In genomic region chr2:237612527-237613357, GRCh38 we compare ENCODE assay signal across 24 cellular contexts. TPM values are rescaled to one million over a fixed set of nuclear protein-coding genes. Genes with fewer than 3 reads are reported as not detected.
DNase-seq lines count a peak whose midpoint lies in the region; ATAC-seq and TF ChIP-seq lines count a peak whose summit lies in the region.
"Had no signal": no experiment of that assay in that cellular context is flagged by ENCODE, and none has a peak within 500 bp of the region (broad histone marks: within the 10 kb centered on the region; RNA-seq: fewer than 3 reads in every experiment).

No MANE protein-coding gene starts in this region.

- H3K18ac ChIP-seq in trophoblast cell (ENCODE audit: low read length) = peak overlapping the region; percentile 9

- no peaks in the 10 kb centered on the region for H3K36me3 ChIP-seq in GM23338 (ENCODE audit: insufficient read depth)
- no peaks in the 10 kb centered on the region for H3K36me3 ChIP-seq in NT2/D1 (ENCODE audit: insufficient read depth, insufficient read length, low read length)
- no peaks in the 10 kb centered on the region for H3K36me3 ChIP-seq in trophoblast cell (ENCODE audit: control insufficient read depth in 1 of 2, insufficient read depth in 2 of 2, low read length in 2 of 2)
- H3K36me3 ChIP-seq: MG63 had no signal

- peaks cover 8% of the 10 kb centered on the region; the same call in 1 of the 2 replicates for H3K9me2 ChIP-seq in GM23338 (ENCODE audit: insufficient read depth)

- H3K27me3 ChIP-seq in GM23338 (ENCODE audit: insufficient read depth) (no peaks in the 10 kb centered on the region), NT2/D1 (ENCODE audit: insufficient read depth, insufficient read length) (no peaks in the 10 kb centered on the region), trophoblast cell (ENCODE audit: insufficient read depth, low read length) (no peaks in the 10 kb centered on the region)
- H3K27me3 ChIP-seq: MG63 had no signal

- H3K9me3 ChIP-seq in NT2/D1 (ENCODE audit: insufficient read depth, low read length) (no peaks in the 10 kb centered on the region), trophoblast cell (ENCODE audit: insufficient read depth, low read depth, low read length) (no peaks in the 10 kb centered on the region)
- H3K9me3 ChIP-seq: MG63 had no signal

- H2BK12ac ChIP-seq in trophoblast cell (ENCODE audit: low read length) = peak overlapping the region; percentile 41

- H3K36me3 Mint-ChIP-seq in GM23338 (ENCODE audit: low read depth) (peaks cover 14% of the 10 kb centered on the region), endothelial cell (ENCODE audit: low read depth, unreplicated experiment) (no peaks in the 10 kb centered on the region)
- H3K36me3 Mint-ChIP-seq: CD8-positive, alpha-beta memory T cell had no signal

- H3K23ac ChIP-seq in trophoblast cell (ENCODE audit: low read length) = no peak overlapping the region

- ATAC-seq in GM23338 (no peak), GM18498 (IDR thresholded peaks at IDR 0.05; ENCODE audit: unreplicated experiment) (no peak), HG02588 (IDR thresholded peaks at IDR 0.05; ENCODE audit: unreplicated experiment) (no peak)
- ATAC-seq: HCT116, K562, Right ventricle myocardium inferior had no signal

- DNase-seq in GM23338 (ENCODE audit: low spot score) = no peak
- no peak for DNase-seq in NT2/D1 (ENCODE audit: low read depth, low spot score)
- DNase-seq in endothelial cell (ENCODE audit: low spot score) = no peak
- DNase-seq in trophoblast cell = no peak
- DNase-seq in activated T-cell treated with anti-CD3 and anti-CD28 coated beads, Interleukin-2, amount 50 U/mL, for 48 hours = no peak
- DNase-seq in SIG-M5 treated with dmso at 0.1 percent for 504 hours (lab: John Stamatoyannopoulos, UW; ENCODE audit: unreplicated experiment) = no peak
- DNase-seq: CD8-positive, alpha-beta memory T cell; DMS53; GF-D8; GM23248; MG63; NCI-H1417; NCI-H187; NCI-H446; NCI-H526 treated with DMSO at 0.1 percent for 48 hours; SW 1271 had no signal

- peak overlapping the region; percentile 5 for H3K14ac ChIP-seq in trophoblast cell (ENCODE audit: low read length)

- peaks cover 26% of the 10 kb centered on the region for H3K79me1 ChIP-seq in trophoblast cell (ENCODE audit: low read length)

- H3K9me3 Mint-ChIP-seq in GM23338 (peaks cover 13% of the 10 kb centered on the region), endothelial cell (ENCODE audit: unreplicated experiment) (no peaks in the 10 kb centered on the region)
- H3K9me3 Mint-ChIP-seq: CD8-positive, alpha-beta memory T cell had no signal

- H3K4ac ChIP-seq in trophoblast cell (ENCODE audit: low read depth, low read length) = peak overlapping the region; percentile 10

- peak overlapping the region; percentile 78 for H4K91ac ChIP-seq in trophoblast cell (ENCODE audit: low read depth, low read length)

- H3K4me2 ChIP-seq in GM23338 = 0 out of 2 replicates have a peak overlapping the region, but pooled peaks have one; percentile 7
- no peak overlapping the region for H3K4me2 ChIP-seq in trophoblast cell (ENCODE audit: low read length)

- no peaks in the 10 kb centered on the region for H3K79me2 ChIP-seq in GM23338 (replicated peaks; ENCODE audit: insufficient read depth)
- no peaks in the 10 kb centered on the region for H3K79me2 ChIP-seq in trophoblast cell (ENCODE audit: control insufficient read depth, insufficient read depth, low read length, poor library complexity)

- 0 out of 2 replicates have a peak overlapping the region, but pooled peaks have one; percentile 25 for H2AFZ ChIP-seq in GM23338
- H2AFZ ChIP-seq in trophoblast cell (ENCODE audit: insufficient read depth, low read length, poor library complexity) = no peak overlapping the region
- H2AFZ ChIP-seq: GM23248 had no signal

- H2BK120ac ChIP-seq in trophoblast cell (ENCODE audit: insufficient read depth, low read length, poor library complexity) = peak overlapping the region; percentile 80

- peaks cover 32% of the 10 kb centered on the region for H3K27me3 Mint-ChIP-seq in GM23338 (ENCODE audit: insufficient read depth, low read depth, poor library complexity)
- H3K27me3 Mint-ChIP-seq in endothelial cell (ENCODE audit: unreplicated experiment) = peaks cover 10% of the 10 kb centered on the region

- H3K27ac ChIP-seq in GM23338 (ENCODE audit: low read depth) = peak overlapping the region; percentile 91
- peak overlapping the region; percentile 89 for H3K27ac ChIP-seq in trophoblast cell (ENCODE audit: low read depth, low read length)
- H3K27ac ChIP-seq: C4-2B, GM23248, SK-N-MC had no signal

- peak overlapping the region; percentile 45 for H2BK5ac ChIP-seq in trophoblast cell (ENCODE audit: low read depth, low read length, poor library complexity)

- peak overlapping the region; percentile 59; the same call in 1 of the 2 replicates for H3K27ac Mint-ChIP-seq in GM23338
- peak overlapping the region; percentile 61 for H3K27ac Mint-ChIP-seq in endothelial cell (ENCODE audit: unreplicated experiment)

- no peak overlapping the region for H3K4me3 ChIP-seq in GM23338
- H3K4me3 ChIP-seq in NT2/D1 (ENCODE audit: insufficient read length, low read depth) = no peak overlapping the region
- H3K4me3 ChIP-seq in trophoblast cell (ENCODE audit: low read depth, low read length) = no peak overlapping the region
- H3K4me3 ChIP-seq: GM23248, K562, MG63, SK-N-MC had no signal

- peak overlapping the region; percentile 55 for H4K12ac ChIP-seq in trophoblast cell (ENCODE audit: low read depth, low read length)

- H3K4me1 Mint-ChIP-seq in GM23338 (peaks cover 46% of the 10 kb centered on the region), endothelial cell (ENCODE audit: unreplicated experiment) (peaks cover 42% of the 10 kb centered on the region)

- WGBS in trophoblast cell (ENCODE audit: extremely low coverage, insufficient coverage, insufficient read length) = no CpG with 5 or more reads among the region's 10 CpGs

- peaks cover 35% of the 10 kb centered on the region for H3K4me1 ChIP-seq in GM23338 (ENCODE audit: insufficient read depth)
- peaks cover 19% of the 10 kb centered on the region for H3K4me1 ChIP-seq in NT2/D1 (ENCODE audit: insufficient read depth, insufficient read length)
- H3K4me1 ChIP-seq in trophoblast cell (ENCODE audit: control insufficient read depth in 1 of 2, insufficient read depth in 2 of 2, low read length in 2 of 2) = peaks cover 31 to 36% of the 10 kb centered on the region in 2 experiments

- H3F3A ChIP-seq in GM23338 (replicated peaks; ENCODE audit: low read depth) = peaks cover 8% of the 10 kb centered on the region; the same call in 1 of the 2 replicates

- H3K4me3 Mint-ChIP-seq in GM23338 (no peak overlapping the region), endothelial cell (ENCODE audit: unreplicated experiment) (no peak overlapping the region)
- H3K4me3 Mint-ChIP-seq: CD8-positive, alpha-beta memory T cell had no signal

- no peak overlapping the region for H4K8ac ChIP-seq in trophoblast cell (ENCODE audit: low read depth, low read length)

- no peak for TF ChIP-seq CTCF in GM23338 (conservative IDR thresholded peaks at IDR 0.05; ENCODE audit: low read depth in 2 of 2)
- no peak for TF ChIP-seq CTCF in endothelial cell (IDR thresholded peaks at IDR 0.05; ENCODE audit: unreplicated experiment)

- H4K20me1 ChIP-seq in GM23338 (replicated peaks; ENCODE audit: insufficient read depth) = no peaks in the 10 kb centered on the region

- peak overlapping the region; percentile 25 for H3K9ac ChIP-seq in NT2/D1 (ENCODE audit: insufficient read length, low read depth)
- H3K9ac ChIP-seq in trophoblast cell (ENCODE audit: low read length) = no peak overlapping the region
- H3K9ac ChIP-seq: GM23248 had no signal

- H2AK5ac ChIP-seq in trophoblast cell (ENCODE audit: low read length) = peak overlapping the region; percentile 38

TF ChIP-seq in GM23338, 12 proteins besides CTCF, POLR2A, EP300 and RAD21 (continues in another document):
- TF ChIP-seq EZH2phosphoT487 (IDR thresholded peaks at IDR 0.05; ENCODE audit: unreplicated experiment) = no peak
- TF ChIP-seq ZNF331 (CRISPR knock-in tag; IDR thresholded peaks at IDR 0.05; ENCODE audit: low read depth) = no peak
- TF ChIP-seq EZH2 (IDR thresholded peaks at IDR 0.05; ENCODE audit: low read depth, unreplicated experiment) = no peak
- TF ChIP-seq POLR2AphosphoS5 (IDR thresholded peaks at IDR 0.05; ENCODE audit: low read depth) = no peak
- no peak for TF ChIP-seq ETS1 (IDR thresholded peaks at IDR 0.05)
- no peak for TF ChIP-seq CREB1 (CRISPR knock-in tag; IDR thresholded peaks at IDR 0.05; ENCODE audit: low read depth)

RNA-seq across cellular contexts. Expression of gene LRRFIP1, which starts 14.6 kb away (rescaled TPM):
- total RNA-seq in GM23338 (2014; rRNA removed; shearing (Covaris generic)) = 57.4 and 59.6 TPM in 2 replicates
- polyA plus RNA-seq in GM23338 (2016; fragmentation: Nextera tagmentation; extraction: Ambion mirVana) = 160 and 178 TPM in 2 replicates
- total RNA-seq in endothelial cell (ENCODE audit: unreplicated experiment) = 105 TPM
- polyA plus RNA-seq in trophoblast cell (2013) = 51.0 and 58.1 TPM in 2 replicates

RNA-seq across cellular contexts. Expression of gene RAB17, which starts 22.2 kb away (rescaled TPM):
- 21.4 and 26.9 TPM in 2 replicates for total RNA-seq in GM23338 (2014; rRNA removed; shearing (Covaris generic))
- 17.4 and 22.4 TPM in 2 replicates for polyA plus RNA-seq in GM23338 (2016; fragmentation: Nextera tagmentation; extraction: Ambion mirVana)
- 1.5 TPM for total RNA-seq in endothelial cell (ENCODE audit: unreplicated experiment)
- 15.7 and 16.1 TPM in 2 replicates for polyA plus RNA-seq in trophoblast cell (2013)
- total RNA-seq: CD8-positive, alpha-beta memory T cell had no signal
- polyA plus RNA-seq: CD8-positive, alpha-beta memory T cell; GM23248; K562 had no signal

RNA-seq across cellular contexts. Expression of gene PRLH, which starts 46.4 kb away (rescaled TPM):
- not detected in 2 replicates for total RNA-seq in GM23338 (2014; rRNA removed; shearing (Covaris generic))
- not detected in 2 replicates for polyA plus RNA-seq in GM23338 (2016; fragmentation: Nextera tagmentation; extraction: Ambion mirVana)
- not detected for total RNA-seq in endothelial cell (ENCODE audit: unreplicated experiment)
- not detected in 2 replicates for polyA plus RNA-seq in trophoblast cell (2013)
- total RNA-seq: CD8-positive, alpha-beta memory T cell; GM23248; K562; LHCN-M2; Right ventricle myocardium inferior had no signal
- polyA plus RNA-seq: CD8-positive, alpha-beta memory T cell; GM23248; K562 had no signal
